Comparison of ENCODE assay signal across 8 cellular contexts in the genomic region with DNA sequence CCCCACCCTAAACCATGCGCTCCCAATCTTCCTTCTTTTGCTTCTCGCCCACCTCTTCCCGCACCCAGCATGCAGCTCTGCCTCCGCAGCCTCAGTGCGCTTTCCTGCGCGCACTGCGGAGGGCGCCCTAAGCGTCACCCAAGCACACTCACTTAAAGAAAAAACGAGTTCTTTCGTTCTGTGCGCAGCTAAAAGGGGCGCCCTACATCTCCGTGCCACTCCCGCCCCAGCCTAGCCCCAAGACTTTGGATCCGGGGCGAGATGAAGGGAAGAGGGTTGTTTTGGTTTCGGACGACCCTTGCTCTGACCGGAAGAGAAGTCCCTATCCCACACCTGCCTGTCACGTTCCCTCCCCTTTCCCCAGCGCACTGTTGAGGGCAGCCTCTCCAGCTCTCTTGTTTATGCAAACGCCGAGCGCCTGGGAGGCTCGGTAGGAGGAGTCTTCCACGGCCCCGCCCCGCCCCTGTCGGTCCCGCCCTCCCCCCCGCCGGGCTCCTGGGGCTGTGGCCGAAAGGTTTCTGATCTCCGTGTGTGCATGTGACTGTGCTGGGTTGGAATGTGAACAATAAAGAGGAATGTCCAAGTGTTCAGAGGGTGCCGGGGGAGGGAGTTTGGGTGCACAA. TPM values are rescaled to one million over a fixed set of nuclear protein-coding genes. Genes with fewer than 3 reads are reported as not detected.
DNase-seq lines count a peak whose midpoint lies in the region; ATAC-seq and TF ChIP-seq lines count a peak whose summit lies in the region.

No MANE protein-coding gene starts in this region.

- peak overlapping the region; percentile 98 for H3K4me3 Mint-ChIP-seq in natural killer cell treated with Interleukin-12 subunit alpha and Interleukin-12 subunit beta and Interleukin-15 and Interleukin-18, amount 100 ng/mL, for 72 hours
- H3K4me3 Mint-ChIP-seq in stimulated activated naive CD8-positive, alpha-beta T cell treated with anti-CD3 and anti-CD28 coated beads, Interleukin-15, amount 100 ng/mL, for 72 hours, result peak overlapping the region; percentile 86 to 96

- H3K4me1 Mint-ChIP-seq in natural killer cell treated with Interleukin-12 subunit alpha and Interleukin-12 subunit beta and Interleukin-15 and Interleukin-18, amount 100 ng/mL, for 72 hours (ENCODE audit: low read depth in 2 of 2), result peaks cover 7 to 9% of the 10 kb centered on the region in 2 donors
- peaks cover 14% of the 10 kb centered on the region for H3K4me1 Mint-ChIP-seq in stimulated activated naive CD8-positive, alpha-beta T cell treated with anti-CD3 and anti-CD28 coated beads, Interleukin-15, amount 100 ng/mL, for 72 hours

- TF ChIP-seq POLR2A in esophagus muscularis mucosa (IDR thresholded peaks at IDR 0.05; ENCODE audit: low read depth), result no peak

- WGBS in esophagus muscularis mucosa, result 2% methylated on average over 21 of the region's 37 CpGs

- H3K4me1 ChIP-seq in esophagus muscularis mucosa, result peaks cover 38 to 44% (median 43%) of the 10 kb centered on the region in 4 donors

- H3K27me3 Mint-ChIP-seq in natural killer cell treated with Interleukin-12 subunit alpha and Interleukin-12 subunit beta and Interleukin-15 and Interleukin-18, amount 100 ng/mL, for 72 hours, result peaks cover 18% of the 10 kb centered on the region in 2 donors
- peaks cover 11% of the 10 kb centered on the region for H3K27me3 Mint-ChIP-seq in stimulated activated naive CD8-positive, alpha-beta T cell treated with anti-CD3 and anti-CD28 coated beads, Interleukin-15, amount 100 ng/mL, for 72 hours

- intact Hi-C loops in esophagus muscularis mucosa (cut with DNase I), result no loop called here

- H3K27ac Mint-ChIP-seq in natural killer cell treated with Interleukin-12 subunit alpha and Interleukin-12 subunit beta and Interleukin-15 and Interleukin-18, amount 100 ng/mL, for 72 hours, result peak overlapping the region; percentile 65 to 84
- peak overlapping the region; percentile 68 to 87 for H3K27ac Mint-ChIP-seq in stimulated activated naive CD8-positive, alpha-beta T cell treated with anti-CD3 and anti-CD28 coated beads, Interleukin-15, amount 100 ng/mL, for 72 hours

- H3K36me3 Mint-ChIP-seq in natural killer cell treated with Interleukin-12 subunit alpha and Interleukin-12 subunit beta and Interleukin-15 and Interleukin-18, amount 100 ng/mL, for 72 hours, result no peaks in the 10 kb centered on the region

- H3K4me3 ChIP-seq in esophagus muscularis mucosa, result peak overlapping the region; percentile 51 to 62 (median 53)

- H3K27ac ChIP-seq in esophagus muscularis mucosa (replicated peaks in 1 of 4), result peak overlapping the region; percentile 29 to 56 (median 48)

- TF ChIP-seq EP300 in esophagus muscularis mucosa (IDR thresholded peaks at IDR 0.05), result no peak

- DNase-seq in NCI-H1417 (lab: John Stamatoyannopoulos, UW) (peak; percentile 64 to 91 (median 91)), NCI-H1417 treated with DMSO at 0.1 percent for 48 hours (lab: John Stamatoyannopoulos, UW) (no peak), NCI-H510A (lab: John Stamatoyannopoulos, UW) (peak; percentile 52), activated T-cell treated with anti-CD3 and anti-CD28 coated beads for 1 hour (ENCODE audit: low read depth) (peak; percentile 68), esophagus muscularis mucosa (ENCODE audit: extremely low spot score) (no peak)
- DNase-seq in natural killer cell treated with Interleukin-12 subunit alpha and Interleukin-12 subunit beta and Interleukin-15 and Interleukin-18, amount 100 ng/mL, for 72 hours (ENCODE audit: low spot score), result no peak
- DNase-seq in stimulated activated naive CD8-positive, alpha-beta T cell treated with anti-CD3 and anti-CD28 coated beads, Interleukin-15, amount 100 ng/mL, for 72 hours, result peak; percentile 73 to 78

- no peaks in the 10 kb centered on the region for H3K9me3 Mint-ChIP-seq in natural killer cell treated with Interleukin-12 subunit alpha and Interleukin-12 subunit beta and Interleukin-15 and Interleukin-18, amount 100 ng/mL, for 72 hours
- H3K9me3 Mint-ChIP-seq in stimulated activated naive CD8-positive, alpha-beta T cell treated with anti-CD3 and anti-CD28 coated beads, Interleukin-15, amount 100 ng/mL, for 72 hours, result no peaks in the 10 kb centered on the region

- ATAC-seq in HG02970 (IDR thresholded peaks at IDR 0.05; ENCODE audit: low FRiP score, unreplicated experiment), result peak; percentile 88
- peak; percentile 91 to 92 for ATAC-seq in natural killer cell treated with Interleukin-12 subunit alpha and Interleukin-12 subunit beta and Interleukin-15 and Interleukin-18, amount 100 ng/mL, for 72 hours
- ATAC-seq in stimulated activated naive CD8-positive, alpha-beta T cell treated with anti-CD3 and anti-CD28 coated beads, Interleukin-15, amount 100 ng/mL, for 72 hours, result peak; percentile 89

- peak in 2 of 3 experiments; percentile 32 to 34 for TF ChIP-seq CTCF in esophagus muscularis mucosa (IDR thresholded peaks at IDR 0.05)

- H3K36me3 ChIP-seq in esophagus muscularis mucosa, result peaks cover 0 to 13% (median 0%) of the 10 kb centered on the region in 4 donors

- H3K9me3 ChIP-seq in esophagus muscularis mucosa, result no peaks in the 10 kb centered on the region

- H3K27me3 ChIP-seq in esophagus muscularis mucosa, result peaks cover 0 to 100% (median 41%) of the 10 kb centered on the region in 4 donors

RNA-seq across cellular contexts. Expression of a gene that starts 5.3 kb away (rescaled TPM):
- total RNA-seq in esophagus muscularis mucosa, result under 1 TPM in 1 of 4 donors, not detected in 3; 0.29 TPM
- total RNA-seq in natural killer cell treated with Interleukin-12 subunit alpha and Interleukin-12 subunit beta and Interleukin-15 and Interleukin-18, amount 100 ng/mL, for 72 hours, result not detected

RNA-seq across cellular contexts. Expression of a gene that starts 7.0 kb away (rescaled TPM):
- 1 to 10 TPM; 1.4 to 2.3 (median 1.6) TPM for total RNA-seq in esophagus muscularis mucosa
- total RNA-seq in natural killer cell treated with Interleukin-12 subunit alpha and Interleukin-12 subunit beta and Interleukin-15 and Interleukin-18, amount 100 ng/mL, for 72 hours, result 1 to 10 TPM in 1 of 2 donors, under 1 TPM in 1; 0.57 to 5.4 TPM

RNA-seq across cellular contexts. Expression of a gene that starts 15.4 kb away (rescaled TPM):
- total RNA-seq in esophagus muscularis mucosa, result 10 to 100 TPM; 10.8 to 52.8 (median 41.1) TPM
- total RNA-seq in natural killer cell treated with Interleukin-12 subunit alpha and Interleukin-12 subunit beta and Interleukin-15 and Interleukin-18, amount 100 ng/mL, for 72 hours, result 1 to 10 TPM in 1 of 2 donors, under 1 TPM in 1; 0.17 to 1.4 TPM

RNA-seq across cellular contexts. Expression of a gene that starts 53.5 kb away (rescaled TPM):
- total RNA-seq in esophagus muscularis mucosa, result 10 to 100 TPM in 3 of 4 donors, 1 to 10 TPM in 1; 9.6 to 14.0 (median 12.1) TPM
- total RNA-seq in natural killer cell treated with Interleukin-12 subunit alpha and Interleukin-12 subunit beta and Interleukin-15 and Interleukin-18, amount 100 ng/mL, for 72 hours, result 10 to 100 TPM; 10.5 to 20.4 TPM

Comparison
In these comparisons a context has a peak if more than half of its experiments do, and no peak if none do; other contexts are left out.
1. DNase-seq: peak in NCI-H1417 (3 of 3), NCI-H510A (single experiment), activated T-cell treated with anti-CD3 and anti-CD28 coated beads for 1 hour (single experiment) and stimulated activated naive CD8-positive, alpha-beta T cell treated with anti-CD3 and anti-CD28 coated beads, Interleukin-15, amount 100 ng/mL, for 72 hours (2 of 2); none in NCI-H1417 treated with DMSO at 0.1 percent for 48 hours (single experiment), esophagus muscularis mucosa (single experiment) and natural killer cell treated with Interleukin-12 subunit alpha and Interleukin-12 subunit beta and Interleukin-15 and Interleukin-18, amount 100 ng/mL, for 72 hours (single experiment).
2. RNA of a gene that starts 15.4 kb away (total RNA-seq): 10.8 to 52.8 TPM in esophagus muscularis mucosa; 0.17 to 1.4 TPM in natural killer cell treated with Interleukin-12 subunit alpha and Interleukin-12 subunit beta and Interleukin-15 and Interleukin-18, amount 100 ng/mL, for 72 hours; every median in the first group is over 4 times any median in the second.
3. Peak in every context shown above with its lines, with median percentiles within 50 percentile points of each other: ATAC-seq.